23 cellular contexts compared by ENCODE assay signal in the genomic region with DNA sequence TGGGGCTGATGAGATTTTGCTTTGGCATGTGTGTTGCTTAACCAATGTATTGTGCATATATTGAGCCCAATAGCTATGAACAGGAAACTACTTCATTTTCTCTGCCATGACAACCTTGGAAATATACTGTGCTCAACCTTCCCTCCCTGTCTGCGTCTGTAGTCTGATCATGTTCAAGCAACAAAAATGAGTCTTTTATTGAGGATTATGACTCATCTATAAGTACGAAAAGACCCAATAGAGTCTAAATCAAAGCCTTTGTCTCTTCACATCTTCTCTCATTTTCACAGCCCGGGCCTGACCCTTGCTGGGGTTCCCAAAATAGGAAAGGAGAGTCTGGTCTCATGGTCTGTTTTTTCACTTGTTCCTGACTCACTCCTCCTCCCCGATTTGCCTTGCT.
DNase-seq lines count a peak whose midpoint lies in the region; ATAC-seq, FAIRE-seq and TF ChIP-seq lines count a peak whose summit lies in the region.
"Had no signal": no experiment of that assay in that cellular context is flagged by ENCODE, and none has a peak within 500 bp of the region (broad histone marks: within the 10 kb centered on the region; RNA-seq: fewer than 3 reads in every experiment).

No MANE protein-coding gene starts in this region.

- DNase-seq in A549 (ENCODE audit: low read depth in 1 of 2, low spot score in 1 of 2) (no peak), SK-MEL-5 (ENCODE audit: low read depth, low spot score) (peak; percentile 91), mesenchymal stem cell (no peak), osteocyte (ENCODE audit: extremely low spot score, unreplicated experiment) (no peak), MV-4-11 (lab: John Stamatoyannopoulos, UW) (no peak), BE2C (no peak), DMS53 treated with DMSO at 0.1 percent for 48 hours (lab: John Stamatoyannopoulos, UW; ENCODE audit: unreplicated experiment) (no peak)
- DNase-seq: AML-193, DMS79, HCEC 1CT, IMR-90, NCI-H1417, NCI-H1694 treated with DMSO at 0.1 percent for 48 hours, NCI-H2081 treated with DMSO at 0.1 percent for 48 hours, NCI-H446, NCI-H526, RPMI8226, SHP77, SK-N-SH had no signal

- no peak overlapping the region for H2BK15ac ChIP-seq in mesenchymal stem cell (ENCODE audit: low read depth, poor library complexity, severe bottlenecking)

- no peak overlapping the region for H2BK120ac ChIP-seq in mesenchymal stem cell (ENCODE audit: low read depth, low read length)

- H3K36me3 Mint-ChIP-seq in osteocyte (ENCODE audit: unreplicated experiment), result no peaks in the 10 kb centered on the region

- no peak overlapping the region for H3K4me3 Mint-ChIP-seq in osteocyte (ENCODE audit: unreplicated experiment)
- H3K4me3 Mint-ChIP-seq: GM23338 had no signal

- H2AFZ ChIP-seq in mesenchymal stem cell (ENCODE audit: low read depth, low read length), result no peak overlapping the region
- H2AFZ ChIP-seq: GM23338 had no signal

- peaks cover 32% of the 10 kb centered on the region for H3K4me1 Mint-ChIP-seq in osteocyte (ENCODE audit: unreplicated experiment)
- H3K4me1 Mint-ChIP-seq: GM23338 had no signal

- H4K8ac ChIP-seq in mesenchymal stem cell (ENCODE audit: low read length), result no peak overlapping the region

- peak overlapping the region; percentile 31 for H3K27ac Mint-ChIP-seq in osteocyte (ENCODE audit: unreplicated experiment)
- H3K27ac Mint-ChIP-seq: GM23338 had no signal

- H3K9me3 ChIP-seq in A549 (no peaks in the 10 kb centered on the region), mesenchymal stem cell (ENCODE audit: control insufficient read depth, low read length) (no peaks in the 10 kb centered on the region), BE2C (no peaks in the 10 kb centered on the region)
- H3K9me3 ChIP-seq: SK-N-SH had no signal

- H3K4me1 ChIP-seq in A549 (no peaks in the 10 kb centered on the region), mesenchymal stem cell (ENCODE audit: control insufficient read depth, insufficient read depth, low read depth, low read length) (peaks cover 3% of the 10 kb centered on the region), BE2C (no peaks in the 10 kb centered on the region)

- ATAC-seq in A549, result no peak
- ATAC-seq in HG02610 (IDR thresholded peaks at IDR 0.05; ENCODE audit: unreplicated experiment), result no peak
- ATAC-seq: GM23338 had no signal

- CTCF ChIA-PET in A549 (lab: Yijun Ruan, JAX), result no interaction called here

- H2AK5ac ChIP-seq in mesenchymal stem cell (ENCODE audit: low read length, severe bottlenecking), result peak overlapping the region; percentile 38

- no peak for FAIRE-seq in A549 (lab: Jason Lieb, UNC)

- POLR2A ChIA-PET in A549 (lab: Yijun Ruan, JAX), result no interaction called here

- TF ChIP-seq RAD21 in A549 (conservative IDR thresholded peaks at IDR 0.05 in 1 of 2, IDR thresholded peaks at IDR 0.05 in 1 of 2), result no peak

- TF ChIP-seq POLR2A in A549 (IDR thresholded peaks at IDR 0.05; ENCODE audit: low read length), result no peak

- no peak overlapping the region for H3K23ac ChIP-seq in mesenchymal stem cell (ENCODE audit: low read length in 2 of 2)

- H3K27me3 Mint-ChIP-seq in osteocyte (ENCODE audit: unreplicated experiment), result peaks cover 12% of the 10 kb centered on the region

- no peak for TF ChIP-seq EP300 in A549 (IDR thresholded peaks at IDR 0.05)

- no peak overlapping the region for H2BK12ac ChIP-seq in mesenchymal stem cell (ENCODE audit: low read length in 2 of 2)

- no peak overlapping the region for H3K4me2 ChIP-seq in A549
- H3K4me2 ChIP-seq in mesenchymal stem cell (ENCODE audit: low read length, poor library complexity, severe bottlenecking), result no peak overlapping the region
- H3K4me2 ChIP-seq: GM23338, SK-N-SH had no signal

- H4K91ac ChIP-seq in mesenchymal stem cell (ENCODE audit: low read length), result no peak overlapping the region

- H3K18ac ChIP-seq in mesenchymal stem cell (ENCODE audit: low read depth in 1 of 2, low read length in 2 of 2), result no peak overlapping the region

- H3K9me3 Mint-ChIP-seq in osteocyte (ENCODE audit: unreplicated experiment), result no peaks in the 10 kb centered on the region
- H3K9me3 Mint-ChIP-seq: GM23338 had no signal

- no peak overlapping the region for H3K9ac ChIP-seq in mesenchymal stem cell (ENCODE audit: low read length)
- H3K9ac ChIP-seq: SK-N-SH had no signal

- H3K27me3 ChIP-seq in mesenchymal stem cell (ENCODE audit: control insufficient read depth in 1 of 2, insufficient read depth in 1 of 2, low read length in 2 of 2) (no peaks in the 10 kb centered on the region), BE2C (no peaks in the 10 kb centered on the region)

- TF ChIP-seq CTCF in A549 (IDR thresholded peaks at IDR 0.05) (no peak), osteocyte (IDR thresholded peaks at IDR 0.05) (no peak), BE2C (IDR thresholded peaks at IDR 0.05; ENCODE audit: low read depth, low read length) (no peak)

- H3K4ac ChIP-seq in mesenchymal stem cell (ENCODE audit: low read depth in 1 of 2, low read length in 2 of 2), result no peak overlapping the region

- in situ Hi-C loops in SK-MEL-5 (cut with HindIII; ENCODE audit: low pct_unique_long_range_greater_than_20kb, low sequenced_read_pairs), result no loop called here

- no peak overlapping the region for H3K4me3 ChIP-seq in A549
- no peak overlapping the region for H3K4me3 ChIP-seq in mesenchymal stem cell (ENCODE audit: insufficient read depth in 1 of 2, low read depth in 1 of 2, low read length in 2 of 2)
- H3K4me3 ChIP-seq in BE2C (ENCODE audit: low read depth, low read length), result no peak overlapping the region
- H3K4me3 ChIP-seq: GM23338 had no signal

- H3K14ac ChIP-seq in mesenchymal stem cell (ENCODE audit: low read length in 2 of 2), result no peak overlapping the region

- no peak overlapping the region for H2BK5ac ChIP-seq in mesenchymal stem cell (ENCODE audit: low read depth, low read length, poor library complexity, severe bottlenecking)

- 52% methylated on average over 4 of the region's 4 CpGs for WGBS in A549 (ENCODE audit: missing lambda C conversion rate)
- 90% methylated on average over 3 of the region's 4 CpGs for WGBS in mesenchymal stem cell

- no peak overlapping the region for H3K27ac ChIP-seq in A549
- H3K27ac ChIP-seq in mesenchymal stem cell (ENCODE audit: low read length, poor library complexity, severe bottlenecking), result no peak overlapping the region
- H3K27ac ChIP-seq: 22Rv1, C4-2B had no signal

- H3K79me1 ChIP-seq in mesenchymal stem cell (replicated peaks; ENCODE audit: low read length, poor library complexity, severe bottlenecking), result no peaks in the 10 kb centered on the region

- no peaks in the 10 kb centered on the region for H3K36me3 ChIP-seq in mesenchymal stem cell (ENCODE audit: control insufficient read depth in 1 of 2, insufficient read depth in 2 of 2, low read depth in 1 of 2, low read length in 2 of 2)
- H3K36me3 ChIP-seq in BE2C, result no peaks in the 10 kb centered on the region

TF ChIP-seq in A549, 52 proteins besides CTCF, POLR2A, EP300 and RAD21:
- TF ChIP-seq TFCP2L1 (CRISPR knock-in tag; IDR thresholded peaks at IDR 0.05), result no peak
- TF ChIP-seq FOSL2 (IDR thresholded peaks at IDR 0.05), result no peak
- peak; percentile 39; the same call in 1 of the 2 replicates for TF ChIP-seq FOSL2 (CRISPR knock-in tag; IDR thresholded peaks at IDR 0.05)
